Comparison of ENCODE assay signal across 13 cellular contexts in genomic region chr11:71783165-71783564, GRCh38. TPM values are rescaled to one million over a fixed set of nuclear protein-coding genes. Genes with fewer than 3 reads are reported as not detected.
"Had no signal": no experiment of that assay in that cellular context is flagged by ENCODE, and none has a peak within 500 bp of the region (broad histone marks: within the 10 kb centered on the region; RNA-seq: fewer than 3 reads in every experiment).

No MANE protein-coding gene starts in this region.

RNA-seq across cellular contexts. Expression of gene DEFB108B, which starts 49.8 kb away (rescaled TPM):
- total RNA-seq: activated naive CD4-positive, alpha-beta T cell treated with anti-CD3 and anti-CD28 coated beads for 36 hours; activated T-cell treated with anti-CD3 and anti-CD28 coated beads, Interleukin-2, amount 50 U/mL, for 4 hours; aorta; breast epithelium; esophagus muscularis mucosa; gastrocnemius medialis; kidney; left lobe of liver; lung; sigmoid colon; T-helper 1 cell treated with Interleukin-12 subunit alpha and Interleukin-12 subunit beta and Interleukin-4 antibody, amounts not matched to agents 30 ng/mL and 1 ng/mL, for 36 hours; thoracic aorta; upper lobe of right lung had no signal
- polyA plus RNA-seq: aorta, lung, sigmoid colon had no signal
